8 cellular contexts compared by ENCODE assay signal in genomic region chr19:1173160-1173844, GRCh38. TPM values are rescaled to one million over a fixed set of nuclear protein-coding genes. Genes with fewer than 3 reads are reported as not detected.
DNase-seq lines count a peak whose midpoint lies in the region; ATAC-seq, FAIRE-seq and TF ChIP-seq lines count a peak whose summit lies in the region.

No MANE protein-coding gene starts in this region.

- TF ChIP-seq RAD21 in HepG2 (CRISPR knock-in tag; IDR thresholded peaks at IDR 0.05): no peak

- peaks cover 16% of the 10 kb centered on the region for H3K36me3 Mint-ChIP-seq in CD8-positive, alpha-beta T cell
- H3K36me3 Mint-ChIP-seq in MCF 10A (ENCODE audit: insufficient read depth, unreplicated experiment): peaks cover 13% of the 10 kb centered on the region

- H3K79me2 ChIP-seq in HepG2 (ENCODE audit: insufficient read depth, low read length): peaks cover 47% of the 10 kb centered on the region

- no peaks in the 10 kb centered on the region; the same call in 1 of the 2 replicates for H4K20me1 ChIP-seq in HepG2 (ENCODE audit: insufficient read depth, low read length)

- peak in 2 of 7 experiments; percentile 21 to 27 for DNase-seq in CD8-positive, alpha-beta T cell
- DNase-seq in NB4 (ENCODE audit: low read depth) (peak; percentile 26), MCF 10A (ENCODE audit: unreplicated experiment) (no peak), HepG2 (ENCODE audit: low spot score) (no peak), thoracic aorta (ENCODE audit: low spot score) (no peak), AG08395 (ENCODE audit: low spot score) (no peak), NCI-H2081 (lab: John Stamatoyannopoulos, UW) (no peak)

- H3K9ac ChIP-seq in HepG2 (ENCODE audit: insufficient read depth, low read depth, low read length): peak overlapping the region; percentile 83

- peak overlapping the region; percentile 68 for H3K4me2 ChIP-seq in HepG2 (ENCODE audit: low read depth, low read length)

- FAIRE-seq in HepG2 (lab: Jason Lieb, UNC): no peak

- in situ Hi-C loops in HepG2 (cut with HindIII; ENCODE audit: extremely low pct_ligation_motif_present, low pct_unique_long_range_greater_than_20kb): no loop called here

- H3K4me1 Mint-ChIP-seq in CD8-positive, alpha-beta T cell (ENCODE audit: low read depth): peaks cover 29% of the 10 kb centered on the region
- peaks cover 32% of the 10 kb centered on the region for H3K4me1 Mint-ChIP-seq in MCF 10A (ENCODE audit: insufficient read depth, unreplicated experiment)

- TF ChIP-seq EP300 in HepG2 (IDR thresholded peaks at IDR 0.05; ENCODE audit: low read depth in 2 of 2, low read length in 2 of 2): no peak
- no peak for TF ChIP-seq EP300 in HepG2 (CRISPR knock-in tag; IDR thresholded peaks at IDR 0.05; ENCODE audit: borderline replicate concordance)

- TF ChIP-seq POLR2A in NB4 (IDR thresholded peaks at IDR 0.05; ENCODE audit: extremely low read depth, insufficient read length) (no peak), HepG2 (IDR thresholded peaks at IDR 0.05; ENCODE audit: insufficient read depth in 1 of 2, low read depth in 2 of 2, low read length in 2 of 2) (0 out of 4 replicates have a peak, but pooled peaks of 1 of the 2 experiments have one; percentile 15)

- no TSS peak for BruUV-seq in MCF 10A (replicated peaks; lab: Mats Ljungman, UMichigan)
- no TSS peak for BruUV-seq in HepG2 (replicated peaks; lab: Mats Ljungman, UMichigan)

- H3K27me3 Mint-ChIP-seq in CD8-positive, alpha-beta T cell (ENCODE audit: low read depth): no peaks in the 10 kb centered on the region
- H3K27me3 Mint-ChIP-seq in MCF 10A (ENCODE audit: insufficient read depth, unreplicated experiment): no peaks in the 10 kb centered on the region

- no peak overlapping the region for H2AFZ ChIP-seq in HepG2 (ENCODE audit: low read length)

- H3K9me3 ChIP-seq in CD8-positive, alpha-beta T cell (ENCODE audit: low read length): no peaks in the 10 kb centered on the region
- H3K9me3 ChIP-seq in HepG2 (ENCODE audit: low read length): no peaks in the 10 kb centered on the region
- no peaks in the 10 kb centered on the region for H3K9me3 ChIP-seq in thoracic aorta

- POLR2A ChIA-PET in CD8-positive, alpha-beta T cell (lab: Charles Lee): interaction anchor here (0.7 to 1.6 kb wide), 3 partner anchors 19 to 96 kb away, joined by 3 to 5 read pairs (median 3); partner anchors contain the start of gene CIRBP
- POLR2A ChIA-PET in MCF 10A (lab: Yijun Ruan, JAX): interaction anchor here (0.6 to 1.8 kb wide), 7 partner anchors 7 to 152 kb away, joined by 3 to 7 read pairs (median 3); partner anchors contain the start of genes CNN2 and RNU6-2
- POLR2A ChIA-PET in HepG2 (lab: Yijun Ruan, JAX): no interaction called here

- H3K27me3 ChIP-seq in CD8-positive, alpha-beta T cell (ENCODE audit: insufficient read depth, low read length): no peaks in the 10 kb centered on the region
- H3K27me3 ChIP-seq in HepG2 (ENCODE audit: control insufficient read depth in 1 of 2, insufficient read depth in 2 of 2, low read length in 2 of 2) (no peaks in the 10 kb centered on the region), thoracic aorta (replicated peaks; ENCODE audit: insufficient read depth) (no peaks in the 10 kb centered on the region)

- H3K4me3 Mint-ChIP-seq in CD8-positive, alpha-beta T cell: peak overlapping the region; percentile 89
- peak overlapping the region; percentile 75 for H3K4me3 Mint-ChIP-seq in MCF 10A (ENCODE audit: unreplicated experiment)

- no peak for TF ChIP-seq CTCF in CD8-positive, alpha-beta T cell (IDR thresholded peaks at IDR 0.05)
- TF ChIP-seq CTCF in NB4 (IDR thresholded peaks at IDR 0.05; ENCODE audit: low read depth, low read length) (no peak), MCF 10A (IDR thresholded peaks at IDR 0.05; ENCODE audit: unreplicated experiment) (no peak), HepG2 (CRISPR knock-in tag; IDR thresholded peaks at IDR 0.05) (no peak), thoracic aorta (IDR thresholded peaks at IDR 0.05) (no peak)

- ATAC-seq in CD8-positive, alpha-beta T cell: peak; percentile 30
- no peak; the same call in 2 of the 3 replicates for ATAC-seq in HepG2
- ATAC-seq in thoracic aorta (ENCODE audit: insufficient number of reproducible peaks, low FRiP score, low read depth): no peak
- ATAC-seq in HG03108 (IDR thresholded peaks at IDR 0.05; ENCODE audit: unreplicated experiment): no peak

- peaks cover 23% of the 10 kb centered on the region for H3K4me1 ChIP-seq in CD8-positive, alpha-beta T cell (ENCODE audit: insufficient read depth, low read length)
- H3K4me1 ChIP-seq in HepG2 (ENCODE audit: insufficient read depth, low read length) (peaks cover 65% of the 10 kb centered on the region), thoracic aorta (ENCODE audit: control insufficient read depth in 1 of 2, low read depth in 2 of 2) (peaks cover 20 to 41% of the 10 kb centered on the region in 2 donors)

- no peaks in the 10 kb centered on the region for H3K36me3 ChIP-seq in CD8-positive, alpha-beta T cell (ENCODE audit: insufficient read depth, low read length)
- H3K36me3 ChIP-seq in HepG2 (replicated peaks in 1 of 2; ENCODE audit: control insufficient read depth in 1 of 2, insufficient read depth in 2 of 2, low read length in 2 of 2) (no peaks in the 10 kb centered on the region), thoracic aorta (no peaks in the 10 kb centered on the region)

- peak overlapping the region; percentile 70 for H3K27ac ChIP-seq in CD8-positive, alpha-beta T cell (ENCODE audit: low read depth, low read length)
- peak overlapping the region; percentile 75 for H3K27ac ChIP-seq in HepG2 (ENCODE audit: extremely low read length, insufficient read depth, low read length)
- peak overlapping the region; percentile 85 to 94 for H3K27ac ChIP-seq in thoracic aorta

- H3K27ac Mint-ChIP-seq in CD8-positive, alpha-beta T cell: peak overlapping the region; percentile 92
- H3K27ac Mint-ChIP-seq in MCF 10A (ENCODE audit: low read depth, unreplicated experiment): peak overlapping the region; percentile 95

- peak overlapping the region; percentile 77 for H3K4me3 ChIP-seq in CD8-positive, alpha-beta T cell (ENCODE audit: low read depth, low read length)
- peak overlapping the region; percentile 68 for H3K4me3 ChIP-seq in NB4 (ENCODE audit: low read depth, low read length)
- peak overlapping the region; percentile 81 to 94 (median 89) for H3K4me3 ChIP-seq in HepG2 (replicated peaks in 1 of 3; ENCODE audit: insufficient read depth in 1 of 3, low read depth in 2 of 3, low read length in 3 of 3)
- H3K4me3 ChIP-seq in thoracic aorta: peak overlapping the region; percentile 96

- H3K9me3 Mint-ChIP-seq in CD8-positive, alpha-beta T cell: no peaks in the 10 kb centered on the region
- no peaks in the 10 kb centered on the region for H3K9me3 Mint-ChIP-seq in MCF 10A (ENCODE audit: unreplicated experiment)

- intact Hi-C loops in CD8-positive, alpha-beta T cell (cut with DNase I, micrococcal nuclease): no loop called here
- intact Hi-C loops in MCF 10A (cut with micrococcal nuclease): no loop called here
- intact Hi-C loops in HepG2 (cut with micrococcal nuclease; ENCODE audit: unreplicated experiment): no loop called here

- under 1% methylated on average over 37 of the region's 47 CpGs for WGBS in HepG2 (ENCODE audit: low lambda C conversion rate)

- CTCF ChIA-PET in CD8-positive, alpha-beta T cell (lab: Charles Lee): interaction anchor here (1.5 kb wide), 1 partner anchor 83 kb away, joined by 3 read pairs; no protein-coding TSS in a partner anchor
- CTCF ChIA-PET in MCF 10A (lab: Yijun Ruan, JAX): interaction anchor here (0.6 kb wide), 1 partner anchor 27 kb away, joined by 4 read pairs; no protein-coding TSS in a partner anchor
- CTCF ChIA-PET in HepG2 (lab: Yijun Ruan, JAX; ENCODE audit: low intra/inter-chr PET ratio, low total read pairs): no interaction called here

RNA-seq across cellular contexts. Expression of gene SBNO2, which starts 0.8 kb away (rescaled TPM):
- 100 to 1,000 TPM; 123 to 134 TPM for total RNA-seq in CD8-positive, alpha-beta T cell
- 99.6 and 123 TPM in 2 replicates for total RNA-seq in MCF 10A (2022)
- 5.8 and 10.4 TPM in 2 replicates for total RNA-seq in HepG2 (2016; rRNA removed; fragmentation: Illumina TruSeq; extraction: Trizol)
- total RNA-seq in HepG2 (2016; cell fraction: cytosol; rRNA removed; fragmentation: Illumina TruSeq; extraction: Trizol; ENCODE audit: low read depth): 3.3 and 3.8 TPM in 2 replicates
- total RNA-seq in HepG2 (2016; cell fraction: insoluble cytoplasmic fraction; rRNA removed; fragmentation: Illumina TruSeq; extraction: Trizol): 6.5 and 12.4 TPM in 2 replicates
- 7.7 and 8.1 TPM in 2 replicates for total RNA-seq in HepG2 (2016; cell fraction: membrane; rRNA removed; fragmentation: Illumina TruSeq; extraction: Trizol)
- total RNA-seq in HepG2 (2016; cell fraction: nucleus; rRNA removed; fragmentation: Illumina TruSeq; extraction: Trizol): 10.4 and 12.1 TPM in 2 replicates
- polyA plus RNA-seq in HepG2 (2011; rRNA removed): 8.6 and 10.8 TPM in 2 replicates
- 4.1 and 8.0 TPM in 2 replicates for polyA plus RNA-seq in HepG2 (2011; cell fraction: cytosol; rRNA removed)
- 53.6 and 82.3 TPM in 2 replicates for polyA plus RNA-seq in HepG2 (2011; cell fraction: nucleus; rRNA removed)
- polyA plus RNA-seq in HepG2 (2012): 10.8 and 11.3 TPM in 2 replicates
- polyA plus RNA-seq in HepG2 (2016; cell fraction: cytosol; fragmentation: Illumina TruSeq; extraction: Trizol; ENCODE audit: low read depth): 1.0 and 1.1 TPM in 2 replicates
- 6.7 and 7.7 TPM in 2 replicates for polyA plus RNA-seq in HepG2 (2016; cell fraction: insoluble cytoplasmic fraction; fragmentation: Illumina TruSeq; extraction: Trizol; ENCODE audit: low read depth)
- 2.8 and 3.4 TPM in 2 replicates for polyA plus RNA-seq in HepG2 (2016; cell fraction: membrane; fragmentation: Illumina TruSeq; extraction: Trizol; ENCODE audit: low read depth)
- 33.1 and 36.3 TPM in 2 replicates for polyA plus RNA-seq in HepG2 (2016; cell fraction: nucleus; fragmentation: Illumina TruSeq; extraction: Trizol; ENCODE audit: insufficient read depth, low read depth)
- 21.5 and 30.2 TPM in 2 replicates for polyA minus RNA-seq in HepG2 (2011; rRNA and poly(A)+ RNA removed; ENCODE audit: low replicate concordance)
- 9.8 and 12.0 TPM in 2 replicates for polyA minus RNA-seq in HepG2 (2011; cell fraction: cytosol; rRNA and poly(A)+ RNA removed)
- polyA minus RNA-seq in HepG2 (2011; cell fraction: nucleus; rRNA and poly(A)+ RNA removed): 13.0 and 13.4 TPM in 2 replicates
- 100 to 1,000 TPM in 1 of 2 donors, 10 to 100 TPM in 1; 55.4 to 182 TPM for total RNA-seq in thoracic aorta

RNA-seq across cellular contexts. Expression of gene STK11, which starts 32.3 kb away (rescaled TPM):
- total RNA-seq in CD8-positive, alpha-beta T cell: 10 to 100 TPM; 38.0 to 43.4 TPM
- total RNA-seq in MCF 10A (2022): 63.1 and 65.6 TPM in 2 replicates
- total RNA-seq in HepG2 (2016; rRNA removed; fragmentation: Illumina TruSeq; extraction: Trizol): 28.4 and 43.6 TPM in 2 replicates
- total RNA-seq in HepG2 (2016; cell fraction: cytosol; rRNA removed; fragmentation: Illumina TruSeq; extraction: Trizol; ENCODE audit: low read depth): 18.3 and 20.2 TPM in 2 replicates
- total RNA-seq in HepG2 (2016; cell fraction: insoluble cytoplasmic fraction; rRNA removed; fragmentation: Illumina TruSeq; extraction: Trizol): 23.3 and 42.4 TPM in 2 replicates
- 47.5 and 49.4 TPM in 2 replicates for total RNA-seq in HepG2 (2016; cell fraction: membrane; rRNA removed; fragmentation: Illumina TruSeq; extraction: Trizol)
- total RNA-seq in HepG2 (2016; cell fraction: nucleus; rRNA removed; fragmentation: Illumina TruSeq; extraction: Trizol): 33.1 and 35.0 TPM in 2 replicates
- polyA plus RNA-seq in HepG2 (2011; rRNA removed): 27.5 and 40.8 TPM in 2 replicates
- polyA plus RNA-seq in HepG2 (2011; cell fraction: cytosol; rRNA removed): 31.3 and 45.7 TPM in 2 replicates
- polyA plus RNA-seq in HepG2 (2011; cell fraction: nucleus; rRNA removed): 143 and 178 TPM in 2 replicates
- polyA plus RNA-seq in HepG2 (2012): 38.3 and 41.3 TPM in 2 replicates
- 12.4 and 14.0 TPM in 2 replicates for polyA plus RNA-seq in HepG2 (2016; cell fraction: cytosol; fragmentation: Illumina TruSeq; extraction: Trizol; ENCODE audit: low read depth)
- polyA plus RNA-seq in HepG2 (2016; cell fraction: insoluble cytoplasmic fraction; fragmentation: Illumina TruSeq; extraction: Trizol; ENCODE audit: low read depth): 24.8 and 28.5 TPM in 2 replicates
- polyA plus RNA-seq in HepG2 (2016; cell fraction: membrane; fragmentation: Illumina TruSeq; extraction: Trizol; ENCODE audit: low read depth): 31.5 and 34.3 TPM in 2 replicates
- 76.9 and 78.9 TPM in 2 replicates for polyA plus RNA-seq in HepG2 (2016; cell fraction: nucleus; fragmentation: Illumina TruSeq; extraction: Trizol; ENCODE audit: insufficient read depth, low read depth)
- 2.2 and 54.9 TPM in 2 replicates for polyA minus RNA-seq in HepG2 (2011; rRNA and poly(A)+ RNA removed; ENCODE audit: low replicate concordance)
- polyA minus RNA-seq in HepG2 (2011; cell fraction: cytosol; rRNA and poly(A)+ RNA removed): 24.1 and 27.3 TPM in 2 replicates
- 21.8 and 30.2 TPM in 2 replicates for polyA minus RNA-seq in HepG2 (2011; cell fraction: nucleus; rRNA and poly(A)+ RNA removed)
- 10 to 100 TPM; 60.2 to 70.0 TPM for total RNA-seq in thoracic aorta
